ENCODE assay signal across 20 cellular contexts in genomic region chr15:65752151-65752700, GRCh38. TPM values are rescaled to one million over a fixed set of nuclear protein-coding genes. Genes with fewer than 3 reads are reported as not detected.
DNase-seq lines count a peak whose midpoint lies in the region; ATAC-seq, FAIRE-seq and TF ChIP-seq lines count a peak whose summit lies in the region.
"Had no signal": no experiment of that assay in that cellular context is flagged by ENCODE, and none has a peak within 500 bp of the region (broad histone marks: within the 10 kb centered on the region; RNA-seq: fewer than 3 reads in every experiment).

No MANE protein-coding gene starts in this region.

- TF ChIP-seq RAD21 in K562 (CRISPR knock-in tag; conservative IDR thresholded peaks at IDR 0.05 in 1 of 2, IDR thresholded peaks at IDR 0.05 in 1 of 2), result no peak

- H3K27ac ChIP-seq in GM23248 (no peak overlapping the region), K562 (ENCODE audit: extremely low read depth, low read depth, low read length) (no peak overlapping the region), adrenal gland (no peak overlapping the region)
- H3K27ac ChIP-seq in CD8-positive, alpha-beta T cell (ENCODE audit: low read depth, low read length), result no peak overlapping the region
- H3K27ac ChIP-seq: BLaER1 treated with 17β-estradiol and CSF1 and Interleukin-3, amounts not matched to agents 10 nM and 100 nM; SJSA1 had no signal

- H3K27me3 Mint-ChIP-seq in CD8-positive, alpha-beta T cell (ENCODE audit: low read depth), result no peaks in the 10 kb centered on the region
- H3K27me3 Mint-ChIP-seq: CD8-positive, alpha-beta memory T cell had no signal

- H3K36me3 ChIP-seq in GM23248 (ENCODE audit: low read depth) (peaks cover 7% of the 10 kb centered on the region; the same call in 1 of the 2 replicates), K562 (ENCODE audit: control insufficient read depth, insufficient read depth, low read length) (peaks cover 5% of the 10 kb centered on the region; the same call in 2 of the 3 replicates), adrenal gland (replicated peaks in 1 of 2) (no peaks in the 10 kb centered on the region)
- H3K36me3 ChIP-seq in CD8-positive, alpha-beta T cell (ENCODE audit: insufficient read depth, low read length), result peaks cover 6% of the 10 kb centered on the region
- H3K36me3 ChIP-seq: HAP-1, SJSA1 had no signal

- no peaks in the 10 kb centered on the region for H3F3A ChIP-seq in GM23248 (ENCODE audit: insufficient read depth)

- TF ChIP-seq CTCF in K562 (IDR thresholded peaks at IDR 0.05 in 2 of 3, conservative IDR thresholded peaks at IDR 0.05 in 1 of 3; ENCODE audit: insufficient read depth in 2 of 3, low read depth in 1 of 3, low read length in 3 of 3) (no peak), adrenal gland (IDR thresholded peaks at IDR 0.05) (no peak)
- no peak for TF ChIP-seq CTCF in CD8-positive, alpha-beta T cell (IDR thresholded peaks at IDR 0.05)

- no peak for TF ChIP-seq POLR2A in K562 (conservative IDR thresholded peaks at IDR 0.05)
- no peak for TF ChIP-seq POLR2A in adrenal gland (IDR thresholded peaks at IDR 0.05)

- CTCF ChIA-PET in K562 (lab: Yijun Ruan, JAX; ENCODE audit: low intra/inter-chr PET ratio), result no interaction called here
- CTCF ChIA-PET in CD8-positive, alpha-beta T cell (lab: Charles Lee), result no interaction called here

- 81 to 84% methylated on average over 7 of the region's 7 CpGs for WGBS in GM23248 (ENCODE audit: low coverage in 1 of 2, low lambda C conversion rate in 2 of 2, missing lambda C conversion rate in 2 of 2), 2 experiments
- WGBS in K562 (ENCODE audit: insufficient coverage, low coverage, missing lambda C conversion rate), result 50% methylated on average over 7 of the region's 7 CpGs
- 74 to 90% (median 84%) methylated on average over 7 of the region's 7 CpGs for WGBS in adrenal gland, 4 donors

- no TSS peak for BruUV-seq in K562 (replicated peaks; lab: Mats Ljungman, UMichigan)

- H3K27ac Mint-ChIP-seq in CD8-positive, alpha-beta T cell, result no peak overlapping the region

- H3K4me2 ChIP-seq in GM23248 (ENCODE audit: unreplicated experiment), result no peak overlapping the region
- no peak overlapping the region for H3K4me2 ChIP-seq in K562 (ENCODE audit: insufficient read depth, low read length)
- H3K4me2 ChIP-seq: BLaER1 treated with 17β-estradiol and CSF1 and Interleukin-3, amounts not matched to agents 10 nM and 100 nM had no signal

- no peaks in the 10 kb centered on the region for H3K9me3 ChIP-seq in GM23248 (ENCODE audit: low read depth)
- H3K9me3 ChIP-seq in K562 (replicated peaks; ENCODE audit: control insufficient read depth, insufficient read depth, low read depth, low read length), result no peaks in the 10 kb centered on the region
- H3K9me3 ChIP-seq in CD8-positive, alpha-beta T cell (ENCODE audit: low read length), result no peaks in the 10 kb centered on the region
- H3K9me3 ChIP-seq in adrenal gland (replicated peaks in 1 of 3), result no peaks in the 10 kb centered on the region
- H3K9me3 ChIP-seq: BLaER1 treated with 17β-estradiol and CSF1 and Interleukin-3, amounts not matched to agents 10 nM and 100 nM; HAP-1; SJSA1 had no signal

- no peak overlapping the region for H3K4me3 ChIP-seq in GM23248
- no peak overlapping the region for H3K4me3 ChIP-seq in K562
- H3K4me3 ChIP-seq in skeletal muscle cell (ENCODE audit: low read depth, low read length), result no peak overlapping the region
- H3K4me3 ChIP-seq in CD8-positive, alpha-beta T cell (ENCODE audit: low read depth, low read length), result no peak overlapping the region
- H3K4me3 ChIP-seq in adrenal gland, result no peak overlapping the region
- H3K4me3 ChIP-seq: BLaER1 treated with 17β-estradiol and CSF1 and Interleukin-3, amounts not matched to agents 10 nM and 100 nM; HAP-1; SJSA1 had no signal

- POLR2A ChIA-PET in K562 (lab: Yijun Ruan, JAX), result no interaction called here
- POLR2A ChIA-PET in CD8-positive, alpha-beta T cell (lab: Charles Lee), result no interaction called here

- no peaks in the 10 kb centered on the region for H3K4me1 ChIP-seq in GM23248 (ENCODE audit: insufficient read depth)
- H3K4me1 ChIP-seq in K562 (replicated peaks in 1 of 2; ENCODE audit: control insufficient read depth in 2 of 2, insufficient read depth in 2 of 2, low read length in 2 of 2), result peaks cover 0 to 1% of the 10 kb centered on the region in 2 experiments; a peak in 1 of 5 replicates
- no peaks in the 10 kb centered on the region for H3K4me1 ChIP-seq in CD8-positive, alpha-beta T cell (ENCODE audit: insufficient read depth, low read length)
- H3K4me1 ChIP-seq in adrenal gland (replicated peaks in 1 of 2), result peaks cover 0 to 6% of the 10 kb centered on the region in 2 donors
- H3K4me1 ChIP-seq: SJSA1 had no signal

- H3K36me3 Mint-ChIP-seq in CD8-positive, alpha-beta T cell, result peaks cover 61% of the 10 kb centered on the region

- no peaks in the 10 kb centered on the region for H3K9me2 ChIP-seq in GM23248 (ENCODE audit: insufficient read depth)

- FAIRE-seq in K562 (lab: Jason Lieb, UNC), result no peak
- FAIRE-seq: D721Med, G401.6 had no signal

- H3K9ac ChIP-seq in GM23248 (no peak overlapping the region), K562 (ENCODE audit: insufficient read depth in 1 of 2, low read depth in 2 of 2, low read length in 2 of 2) (no peak overlapping the region)
- H3K9ac ChIP-seq: BLaER1 treated with 17β-estradiol and CSF1 and Interleukin-3, amounts not matched to agents 10 nM and 100 nM had no signal

- DNase-seq in GM23248, result peak; percentile 18
- peak; percentile 54 for DNase-seq in NCI-H226
- DNase-seq in K562 (ENCODE audit: extremely low read depth in 1 of 4, low spot score in 3 of 4), result peak in 2 of 4 experiments; percentile 21 to 25
- DNase-seq in skeletal muscle cell (ENCODE audit: low read depth), result peak; percentile 4
- no peak for DNase-seq in CD8-positive, alpha-beta T cell
- no peak for DNase-seq in adrenal gland
- DNase-seq: CD8-positive, alpha-beta memory T cell; DMS79; KG1; NCI-H1417 treated with DMSO at 0.1 percent for 48 hours; NCI-H187 treated with DMSO at 0.1 percent for 48 hours; NCI-H2227 treated with DMSO at 0.1 percent for 48 hours; NCI-H524; SW 1271 had no signal

- H3K79me2 ChIP-seq in GM23248 (ENCODE audit: insufficient read depth) (no peaks in the 10 kb centered on the region), K562 (ENCODE audit: control insufficient read depth, insufficient read depth, low read length) (no peaks in the 10 kb centered on the region)

- H3K4me3 Mint-ChIP-seq in CD8-positive, alpha-beta T cell, result no peak overlapping the region
- H3K4me3 Mint-ChIP-seq: CD8-positive, alpha-beta memory T cell had no signal

- ATAC-seq in K562 (no peak), GM21515 (IDR thresholded peaks at IDR 0.05; ENCODE audit: unreplicated experiment) (no peak)
- no peak for ATAC-seq in CD8-positive, alpha-beta T cell

- no peak for TF ChIP-seq EP300 in K562 (IDR thresholded peaks at IDR 0.05; ENCODE audit: low read length)

- H4K20me1 ChIP-seq in GM23248 (ENCODE audit: insufficient read depth) (no peaks in the 10 kb centered on the region), K562 (replicated peaks; ENCODE audit: control insufficient read depth, insufficient read depth, low read length) (peaks cover 3% of the 10 kb centered on the region; the same call in 1 of the 2 replicates)

- intact Hi-C loops in K562 (cut with micrococcal nuclease), result no loop called here
- intact Hi-C loops in CD8-positive, alpha-beta T cell (cut with DNase I, micrococcal nuclease), result loop anchor here in 1 of 2 experiments (10.0 kb wide), 1 partner anchor 83 kb away; no protein-coding TSS in a partner anchor
- intact Hi-C loops in adrenal gland (cut with DNase I), result no loop called here

- peaks cover 28% of the 10 kb centered on the region for H3K4me1 Mint-ChIP-seq in CD8-positive, alpha-beta T cell (ENCODE audit: low read depth)

- H2AFZ ChIP-seq in GM23248 (no peak overlapping the region), K562 (ENCODE audit: low read depth, low read length) (no peak overlapping the region)

- in situ Hi-C loops in GM23248 (cut with MboI), result no loop called here
- in situ Hi-C loops in K562 (cut with MboI), result no loop called here

- no peaks in the 10 kb centered on the region for H3K27me3 ChIP-seq in GM23248 (replicated peaks; ENCODE audit: insufficient read depth)
- no peaks in the 10 kb centered on the region for H3K27me3 ChIP-seq in K562 (ENCODE audit: control insufficient read depth in 2 of 2, insufficient read depth in 2 of 2, low read length in 2 of 2)
- no peaks in the 10 kb centered on the region for H3K27me3 ChIP-seq in CD8-positive, alpha-beta T cell (ENCODE audit: insufficient read depth, low read length)
- H3K27me3 ChIP-seq in adrenal gland, result no peaks in the 10 kb centered on the region
- H3K27me3 ChIP-seq: BLaER1 treated with 17β-estradiol and CSF1 and Interleukin-3, amounts not matched to agents 10 nM and 100 nM; SJSA1 had no signal

- H3K9me1 ChIP-seq in K562 (ENCODE audit: control insufficient read depth, insufficient read depth, low read length), result no peaks in the 10 kb centered on the region

- no peaks in the 10 kb centered on the region for H3K9me3 Mint-ChIP-seq in CD8-positive, alpha-beta T cell
- H3K9me3 Mint-ChIP-seq: CD8-positive, alpha-beta memory T cell had no signal

TF ChIP-seq in K562, 482 proteins besides CTCF, POLR2A, EP300 and RAD21 (continues in another document):
- peak; percentile 63 for TF ChIP-seq HNRNPK (IDR thresholded peaks at IDR 0.05; ENCODE audit: low read depth, low read length, poor library complexity, severe bottlenecking)

RNA-seq across cellular contexts. Expression of gene DENND4A, which starts 39.9 kb away (rescaled TPM):
- 10.9 and 20.6 TPM in 2 replicates for total RNA-seq in GM23248 (2014; rRNA removed; shearing (Covaris generic))
- polyA plus RNA-seq in GM23248 (2016; fragmentation: Nextera tagmentation; extraction: Ambion mirVana) (5.1 and 5.6 TPM in 2 replicates), K562 (2011; rRNA removed) (19.8 and 23.0 TPM in 2 replicates), K562 (2014; fragmentation: Illumina TruSeq; extraction: Trizol) (14.8 and 17.0 TPM in 2 replicates), K562 (2014; fragmentation: Nextera tagmentation; extraction: Ambion mirVana) (1 to 10 TPM; 6.8 to 6.9 TPM), K562 (2014; rRNA removed) (11.3 and 13.5 TPM in 2 replicates), adrenal gland (10 to 100 TPM; 12.9 to 25.9 (median 13.4) TPM)
- total RNA-seq in K562 (2011; cell fraction: chromatin; rRNA removed; ENCODE audit: low replicate concordance), result 41.4 and 147 TPM in 2 replicates
- 17.3 and 22.5 TPM in 2 replicates for total RNA-seq in K562 (2011; cell fraction: nucleolus; rRNA removed)
- total RNA-seq in K562 (2011; cell fraction: nucleoplasm; rRNA removed), result 50.7 and 53.1 TPM in 2 replicates
- total RNA-seq in K562 (2014; rRNA removed) (15.1 and 21.2 TPM in 2 replicates), K562 (2014; rRNA removed; fragmentation: Illumina TruSeq; extraction: Trizol) (28.6 and 35.5 TPM in 2 replicates), K562 (2015; rRNA removed; fragmentation: Illumina TruSeq; extraction: Trizol) (25.4 and 32.3 TPM in 2 replicates), K562 (2021) (18.3 and 19.9 TPM in 2 replicates), adrenal gland (10 to 100 TPM; 27.8 to 51.8 (median 44.9) TPM)
- 5.0 and 7.4 TPM in 2 replicates for polyA plus RNA-seq in K562 (2011; cell fraction: cytosol; rRNA removed)
- 18.4 and 23.1 TPM in 2 replicates for polyA plus RNA-seq in K562 (2011; cell fraction: nucleus; rRNA removed)
- polyA plus RNA-seq in K562 (2012), result 8.5 and 10.7 TPM in 2 replicates
- polyA minus RNA-seq in K562 (2011; rRNA and poly(A)+ RNA removed), result 69.4 and 70.4 TPM in 2 replicates
- polyA minus RNA-seq in K562 (2011; cell fraction: cytosol; rRNA and poly(A)+ RNA removed), result 12.6 and 26.8 TPM in 2 replicates
- polyA minus RNA-seq in K562 (2011; cell fraction: nucleus; rRNA and poly(A)+ RNA removed), result 31.0 and 60.5 TPM in 2 replicates
- total RNA-seq in CD8-positive, alpha-beta T cell, result 100 to 1,000 TPM; 105 TPM

Comparison
In these comparisons a context has a peak if more than half of its experiments do, and no peak if none do; other contexts are left out.
1. DNase-seq: peak in GM23248 (single experiment), NCI-H226 (single experiment) and skeletal muscle cell (single experiment); none in CD8-positive, alpha-beta T cell (0 of 7) and adrenal gland (0 of 7).